1 cellular context compared by ENCODE assay signal in the genomic region with DNA sequence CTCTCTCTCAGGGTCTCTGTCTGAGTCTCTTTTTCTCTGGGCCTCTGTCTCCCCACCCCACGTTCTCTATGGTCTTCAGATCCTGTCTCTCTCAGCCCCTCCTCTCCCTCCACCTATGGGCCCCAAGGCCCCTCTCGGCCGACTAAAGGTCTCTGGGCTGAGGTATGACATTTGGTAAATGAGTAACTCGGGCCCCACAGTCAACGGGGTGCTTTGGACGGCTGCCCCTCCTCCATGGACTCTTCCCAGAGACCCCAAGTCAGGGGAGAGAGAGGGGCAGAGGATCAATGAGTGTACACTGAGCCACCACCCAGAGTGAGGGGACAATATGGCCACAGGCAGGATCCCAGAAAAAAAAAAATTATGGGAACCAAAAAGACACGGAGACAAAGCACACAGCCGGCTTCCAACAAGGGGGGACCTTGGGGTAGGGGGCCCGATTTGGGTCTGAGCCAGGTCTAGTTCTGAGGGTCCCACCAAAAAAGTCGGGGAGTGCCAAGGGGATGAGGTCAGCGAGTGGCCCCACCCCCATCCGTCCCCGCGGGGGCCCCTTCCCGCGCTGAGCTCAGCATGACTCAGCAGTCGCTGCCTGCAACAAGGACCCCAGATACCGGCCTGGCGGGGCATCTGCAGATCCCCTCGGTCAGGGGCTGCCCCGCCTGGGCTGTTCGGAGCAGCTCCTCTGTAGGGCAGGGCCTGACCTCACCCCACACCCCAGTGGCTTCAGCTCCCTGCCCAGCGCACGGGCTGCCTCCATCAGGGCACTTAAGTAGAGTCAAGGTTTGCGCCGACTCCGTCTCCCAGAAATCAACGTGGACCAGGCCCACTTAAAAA.
A peak's percentile ranks its signal among the peaks of the same experiment; 100 is the strongest.
TF ChIP-seq lines count a peak whose summit lies in the region.

No MANE protein-coding gene starts in this region.

TF ChIP-seq in K562, 482 proteins besides CTCF, POLR2A, EP300 and RAD21 (continued from another document and continues in another):
- TF ChIP-seq, protein P1, sequence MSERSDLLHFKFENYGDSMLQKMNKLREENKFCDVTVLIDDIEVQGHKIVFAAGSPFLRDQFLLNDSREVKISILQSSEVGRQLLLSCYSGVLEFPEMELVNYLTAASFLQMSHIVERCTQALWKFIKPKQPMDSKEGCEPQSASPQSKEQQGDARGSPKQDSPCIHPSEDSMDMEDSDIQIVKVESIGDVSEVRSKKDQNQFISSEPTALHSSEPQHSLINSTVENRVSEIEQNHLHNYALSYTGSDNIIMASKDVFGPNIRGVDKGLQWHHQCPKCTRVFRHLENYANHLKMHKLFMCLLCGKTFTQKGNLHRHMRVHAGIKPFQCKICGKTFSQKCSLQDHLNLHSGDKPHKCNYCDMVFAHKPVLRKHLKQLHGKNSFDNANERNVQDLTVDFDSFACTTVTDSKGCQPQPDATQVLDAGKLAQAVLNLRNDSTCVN (CRISPR knock-in tag; IDR thresholded peaks at IDR 0.05), result no peak
- TF ChIP-seq TEAD1 (CRISPR knock-in tag; IDR thresholded peaks at IDR 0.05), result peak; percentile 64 to 77; a peak in 3 of 4 replicates
- TF ChIP-seq NR3C1 (CRISPR knock-in tag; IDR thresholded peaks at IDR 0.05), result no peak
- no peak for TF ChIP-seq RBM39 (optimal IDR thresholded peaks at IDR 0.05; ENCODE audit: low read depth, low read length)
- TF ChIP-seq ZNF407 (IDR thresholded peaks at IDR 0.05; ENCODE audit: low read depth), result no peak
- TF ChIP-seq ZNF639 (CRISPR knock-in tag; conservative IDR thresholded peaks at IDR 0.05 in 1 of 2, IDR thresholded peaks at IDR 0.05 in 1 of 2), result peak in 1 of 2 experiments; percentile 89; a peak in 2 of 4 replicates
- TF ChIP-seq ZNF609 (CRISPR knock-in tag; IDR thresholded peaks at IDR 0.05; ENCODE audit: borderline replicate concordance), result no peak
- TF ChIP-seq ZNF778 (CRISPR knock-in tag; IDR thresholded peaks at IDR 0.05), result no peak
- 0 out of 2 replicates have a peak, but pooled peaks have one; percentile 0 for TF ChIP-seq ZSCAN32 (CRISPR knock-in tag; IDR thresholded peaks at IDR 0.05)
- TF ChIP-seq ZNF124 (CRISPR knock-in tag; IDR thresholded peaks at IDR 0.05), result no peak
- peak; percentile 45 for TF ChIP-seq PRDM10 (IDR thresholded peaks at IDR 0.05; ENCODE audit: partially characterized antibody)
- TF ChIP-seq SNRNP70 (optimal IDR thresholded peaks at IDR 0.05; ENCODE audit: low read depth, low read length), result no peak
- no peak for TF ChIP-seq RBM15 (IDR thresholded peaks at IDR 0.05; ENCODE audit: insufficient read depth, low read length)
- TF ChIP-seq JUN (IDR thresholded peaks at IDR 0.05; ENCODE audit: borderline replicate concordance, low read depth, low read length), result peak; percentile 98
- peak; percentile 98 for TF ChIP-seq JUN (CRISPR knock-in tag; IDR thresholded peaks at IDR 0.05; ENCODE audit: borderline replicate concordance)
- 0 out of 2 replicates have a peak, but pooled peaks have one; percentile 7 for TF ChIP-seq NR4A1 (CRISPR knock-in tag; IDR thresholded peaks at IDR 0.05)
- TF ChIP-seq NR4A1 (tag; IDR thresholded peaks at IDR 0.05), result peak; percentile 94
- TF ChIP-seq HDAC3 (IDR thresholded peaks at IDR 0.05; ENCODE audit: borderline replicate concordance, partially characterized antibody), result peak; percentile 77
- TF ChIP-seq, protein P2, sequence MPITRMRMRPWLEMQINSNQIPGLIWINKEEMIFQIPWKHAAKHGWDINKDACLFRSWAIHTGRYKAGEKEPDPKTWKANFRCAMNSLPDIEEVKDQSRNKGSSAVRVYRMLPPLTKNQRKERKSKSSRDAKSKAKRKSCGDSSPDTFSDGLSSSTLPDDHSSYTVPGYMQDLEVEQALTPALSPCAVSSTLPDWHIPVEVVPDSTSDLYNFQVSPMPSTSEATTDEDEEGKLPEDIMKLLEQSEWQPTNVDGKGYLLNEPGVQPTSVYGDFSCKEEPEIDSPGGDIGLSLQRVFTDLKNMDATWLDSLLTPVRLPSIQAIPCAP (CRISPR knock-in tag; IDR thresholded peaks at IDR 0.05; ENCODE audit: borderline replicate concordance), result no peak
- TF ChIP-seq NCOA4 (IDR thresholded peaks at IDR 0.05; ENCODE audit: partially characterized antibody), result peak; percentile 21
- TF ChIP-seq CHCHD3 (CRISPR knock-in tag; IDR thresholded peaks at IDR 0.05), result no peak
- TF ChIP-seq FOSL1 (tag; conservative IDR thresholded peaks at IDR 0.05), result peak; percentile 97
- TF ChIP-seq LARP7 (IDR thresholded peaks at IDR 0.05), result 0 out of 2 replicates have a peak, but pooled peaks have one; percentile 5
- no peak for TF ChIP-seq U2AF1 (optimal IDR thresholded peaks at IDR 0.05; ENCODE audit: low read depth, low read length)
- peak; percentile 99 for TF ChIP-seq MAFG (tag; conservative IDR thresholded peaks at IDR 0.05)
- TF ChIP-seq MCM7 (IDR thresholded peaks at IDR 0.05), result no peak
- TF ChIP-seq ZNF445 (CRISPR knock-in tag; IDR thresholded peaks at IDR 0.05; ENCODE audit: low read depth), result no peak
- TF ChIP-seq RFX7 (CRISPR knock-in tag; IDR thresholded peaks at IDR 0.05), result no peak
- TF ChIP-seq STAT5A (IDR thresholded peaks at IDR 0.05; ENCODE audit: borderline replicate concordance, low read length), result no peak
- no peak for TF ChIP-seq ZC3H11A (IDR thresholded peaks at IDR 0.05; ENCODE audit: low read depth, low read length)
- TF ChIP-seq ETV1 (tag; conservative IDR thresholded peaks at IDR 0.05; ENCODE audit: low read depth), result peak; percentile 70
- TF ChIP-seq NELFE (IDR thresholded peaks at IDR 0.05; ENCODE audit: insufficient read depth, insufficient read length), result no peak
- TF ChIP-seq RBM34 (IDR thresholded peaks at IDR 0.05; ENCODE audit: borderline replicate concordance, insufficient read depth, low read length), result no peak
- TF ChIP-seq PURB (CRISPR knock-in tag; IDR thresholded peaks at IDR 0.05; ENCODE audit: low read depth), result no peak
